ENCODE assay signal across 14 cellular contexts in the genomic region with DNA sequence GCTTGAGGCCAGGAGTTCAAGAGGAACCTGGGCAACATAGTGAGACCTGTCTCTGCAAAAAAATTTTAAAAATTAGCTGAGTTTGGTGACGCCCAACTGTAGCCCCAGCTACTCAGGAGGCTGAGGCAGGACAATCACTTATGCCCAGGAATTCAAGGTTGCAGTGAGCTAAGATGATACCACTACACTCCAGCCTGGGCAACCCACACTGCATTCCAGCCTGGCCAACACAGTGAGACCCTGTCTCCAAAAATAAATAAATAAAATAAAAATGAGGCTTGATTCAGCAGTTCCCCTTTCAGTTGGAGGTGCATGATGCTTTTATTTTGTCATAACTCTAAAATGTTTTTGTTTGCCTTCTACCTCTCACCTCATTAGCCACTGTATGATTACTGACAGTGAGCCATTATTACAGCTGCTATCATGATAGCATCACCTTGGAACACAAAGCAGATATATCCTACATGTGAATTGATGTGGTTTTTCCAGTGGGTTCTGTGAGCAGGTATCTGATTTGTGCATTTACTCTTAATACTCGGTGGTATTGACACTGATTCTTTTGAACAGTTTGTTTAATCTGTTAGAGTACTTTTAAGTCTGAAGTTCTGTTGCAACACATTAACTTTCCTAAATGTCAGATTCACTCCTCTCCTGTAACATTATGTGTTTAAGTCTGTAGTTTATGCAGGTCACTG.
"Had no signal": no experiment of that assay in that cellular context is flagged by ENCODE, and none has a peak within 500 bp of the region (broad histone marks: within the 10 kb centered on the region; RNA-seq: fewer than 3 reads in every experiment).

No MANE protein-coding gene starts in this region.

- H3K27me3 Mint-ChIP-seq: activated CD4-positive, alpha-beta memory T cell treated with anti-CD3 and anti-CD28 coated beads for 36 hours had no signal

- ATAC-seq: activated T-cell treated with anti-CD3 and anti-CD28 coated beads, Interleukin-2, amount 50 U/mL, for 72 hours had no signal

- H3K4me1 Mint-ChIP-seq: neural crest cell had no signal

- DNase-seq: activated CD4-positive, alpha-beta memory T cell treated with anti-CD3 and anti-CD28 coated beads for 36 hours; activated CD4-positive, CD25-positive, alpha-beta regulatory T cell treated with anti-CD3 and anti-CD28 coated beads, Interleukin-2, amount 50 U/mL, for 72 hours; activated CD8-positive, alpha-beta memory T cell treated with anti-CD3 and anti-CD28 coated beads, Interleukin-2, amount 50 U/mL, for 4 hours; activated naive CD4-positive, alpha-beta T cell treated with Interleukin-2 at 50 U/mL for 16 hours; activated T-cell treated with anti-CD3 and anti-CD28 coated beads, Interleukin-2, amount 50 U/mL, for 72 hours; adrenal gland; colonic mucosa; esophagus squamous epithelium; foreskin fibroblast; head of caudate nucleus; ovary; stomach had no signal

- H3K9me3 Mint-ChIP-seq: activated CD4-positive, alpha-beta memory T cell treated with anti-CD3 and anti-CD28 coated beads for 36 hours; activated T-cell treated with anti-CD3 and anti-CD28 coated beads, Interleukin-2, amount 50 U/mL, for 72 hours; neural crest cell had no signal

- H3K4me3 Mint-ChIP-seq: activated CD4-positive, alpha-beta memory T cell treated with anti-CD3 and anti-CD28 coated beads for 36 hours; activated T-cell treated with anti-CD3 and anti-CD28 coated beads, Interleukin-2, amount 50 U/mL, for 72 hours; neural crest cell had no signal

- H3K27me3 ChIP-seq: adrenal gland, colonic mucosa, esophagus squamous epithelium, ovary, stomach had no signal

- H3K9me3 ChIP-seq: colonic mucosa, esophagus squamous epithelium, ovary, stomach, thoracic aorta had no signal

- H3K27ac ChIP-seq: adrenal gland, colonic mucosa, esophagus squamous epithelium, ovary, stomach, thoracic aorta had no signal

- H3K4me3 ChIP-seq: adrenal gland, colonic mucosa, esophagus squamous epithelium, ovary, stomach, thoracic aorta had no signal

- H3K36me3 ChIP-seq: adrenal gland, colonic mucosa, ovary, thoracic aorta had no signal
